ENCODE assay signal across 37 cellular contexts in the genomic region with DNA sequence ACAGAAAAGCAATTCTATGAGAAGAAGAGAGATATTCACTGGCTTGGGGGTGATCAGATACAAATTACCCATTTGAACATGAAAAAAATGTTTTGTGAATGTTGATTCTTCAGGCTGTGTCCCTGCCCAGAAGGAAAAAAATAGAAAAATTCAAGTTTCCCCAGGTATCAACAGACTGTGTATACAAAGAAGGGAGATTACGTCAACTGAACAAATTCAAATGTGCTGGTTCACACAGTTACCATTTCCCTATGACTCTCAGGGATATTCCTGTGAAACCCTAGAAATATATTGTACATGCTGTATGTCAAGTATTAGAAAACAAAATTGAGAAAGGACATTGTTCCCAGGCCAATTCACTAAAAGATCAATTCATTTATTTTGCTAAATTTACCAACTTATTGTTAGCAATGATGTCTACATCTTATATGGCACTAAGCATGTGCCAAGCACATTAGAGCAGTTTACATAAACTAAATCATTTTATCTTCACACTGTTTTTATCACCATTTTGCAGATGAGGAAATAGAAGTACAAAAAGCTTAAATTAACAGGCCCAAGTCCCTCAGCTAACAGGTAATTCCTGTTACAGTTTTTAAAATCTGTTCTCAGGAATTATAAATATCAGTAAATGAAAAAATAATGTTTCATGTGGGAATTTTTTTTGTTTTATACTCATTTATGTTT.
DNase-seq lines count a peak whose midpoint lies in the region; ATAC-seq, FAIRE-seq and TF ChIP-seq lines count a peak whose summit lies in the region.
"Had no signal": no experiment of that assay in that cellular context is flagged by ENCODE, and none has a peak within 500 bp of the region (broad histone marks: within the 10 kb centered on the region; RNA-seq: fewer than 3 reads in every experiment).

No MANE protein-coding gene starts in this region.

- in situ Hi-C loops in transverse colon (cut with MboI; ENCODE audit: low pct_ligation_motif_present in 1 of 4, low pct_unique_long_range_greater_than_20kb in 1 of 4, low sequenced_read_pairs in 3 of 4), result no loop called here

- no peak overlapping the region for H3K4me3 ChIP-seq in body of pancreas
- H3K4me3 ChIP-seq in hepatocyte, result no peak overlapping the region
- H3K4me3 ChIP-seq in pancreas, result no peak overlapping the region
- no peak overlapping the region for H3K4me3 ChIP-seq in transverse colon
- H3K4me3 ChIP-seq: A549; BLaER1; BLaER1 treated with 17β-estradiol and CSF1 and Interleukin-3, amounts not matched to agents 10 nM and 100 nM had no signal

- no peaks in the 10 kb centered on the region for H3K79me2 ChIP-seq in hepatocyte

- DNase-seq in body of pancreas, result peak in 1 of 4 donors; percentile 27
- DNase-seq in hepatocyte (ENCODE audit: low spot score), result no peak
- no peak for DNase-seq in pancreas
- DNase-seq in progenitor cell of endocrine pancreas (ENCODE audit: low spot score, unreplicated experiment), result no peak
- no peak for DNase-seq in activated CD4-positive, alpha-beta memory T cell treated with anti-CD3 and anti-CD28 coated beads, Interleukin-2, amount 10 ng/mL, durations not matched to agents 7 days and 5 days
- no peak for DNase-seq in NCI-H526 treated with DMSO at 0.1 percent for 48 hours (lab: John Stamatoyannopoulos, UW)
- no peak for DNase-seq in transverse colon
- DNase-seq: 8988T; ACHN; AML-193; BE2C; C1 segment of cervical spinal cord; Caco-2; Calu3; CD4-positive, alpha-beta memory T cell; CD4-positive, alpha-beta T cell; CD4-positive, CD25-positive, alpha-beta regulatory T cell; CD8-positive, alpha-beta memory T cell; CD8-positive, alpha-beta T cell; COR-L47; DMS 273 treated with DMSO at 0.1 percent for 48 hours; DMS153; DMS53; DMS79; DMS79 treated with DMSO at 0.1 percent for 48 hours; DND-41; EL had no signal

- WGBS in body of pancreas, 2 donors, result 27 to 50% methylated on average over 1 of the region's 1 CpG
- 67% methylated on average over 1 of the region's 1 CpG for WGBS in hepatocyte (ENCODE audit: low lambda C conversion rate, missing lambda C conversion rate)
- 36 to 41% methylated on average over 1 of the region's 1 CpG for WGBS in pancreas, 2 donors
- WGBS in transverse colon (ENCODE audit: low coverage in 1 of 2), 2 donors, result 93 to 98% methylated on average over 1 of the region's 1 CpG

- H3K4me1 ChIP-seq in body of pancreas (peaks cover 31% of the 10 kb centered on the region), hepatocyte (ENCODE audit: insufficient read depth) (no peaks in the 10 kb centered on the region), pancreas (peaks cover 0 to 4% (median 0%) of the 10 kb centered on the region in 3 donors), transverse colon (no peaks in the 10 kb centered on the region)
- H3K4me1 ChIP-seq: A549; BE2C; BLaER1; BLaER1 treated with 17β-estradiol and CSF1 and Interleukin-3, amounts not matched to agents 10 nM and 100 nM had no signal

- H3K4me3 Mint-ChIP-seq in progenitor cell of endocrine pancreas (ENCODE audit: low read depth), result no peak overlapping the region
- no peak overlapping the region for H3K4me3 Mint-ChIP-seq in activated CD4-positive, alpha-beta memory T cell treated with anti-CD3 and anti-CD28 coated beads, Interleukin-2, amount 10 ng/mL, durations not matched to agents 7 days and 5 days
- H3K4me3 Mint-ChIP-seq: B cell; CD14-positive monocyte; CD4-positive, alpha-beta memory T cell; CD4-positive, alpha-beta T cell; CD8-positive, alpha-beta memory T cell; CD8-positive, alpha-beta T cell had no signal

- no peak for FAIRE-seq in pancreas (lab: Jason Lieb, UNC)
- FAIRE-seq: A204.1, A549, D721Med had no signal

- TF ChIP-seq CTCF in body of pancreas (IDR thresholded peaks at IDR 0.05) (no peak), hepatocyte (IDR thresholded peaks at IDR 0.05; ENCODE audit: poor library complexity) (no peak), pancreas (IDR thresholded peaks at IDR 0.05) (no peak), progenitor cell of endocrine pancreas (IDR thresholded peaks at IDR 0.05; ENCODE audit: unreplicated experiment) (no peak), transverse colon (IDR thresholded peaks at IDR 0.05) (no peak)

- H3K36me3 ChIP-seq in body of pancreas (replicated peaks in 1 of 2; ENCODE audit: insufficient read depth in 1 of 2, low read depth in 2 of 2), result no peaks in the 10 kb centered on the region
- H3K36me3 ChIP-seq in hepatocyte (replicated peaks; ENCODE audit: insufficient read depth, low read depth), result no peaks in the 10 kb centered on the region
- H3K36me3 ChIP-seq in pancreas, result no peaks in the 10 kb centered on the region
- no peaks in the 10 kb centered on the region for H3K36me3 ChIP-seq in transverse colon
- H3K36me3 ChIP-seq: BE2C; BLaER1; BLaER1 treated with 17β-estradiol and CSF1 and Interleukin-3, amounts not matched to agents 10 nM and 100 nM had no signal

- no peaks in the 10 kb centered on the region for H4K20me1 ChIP-seq in hepatocyte (ENCODE audit: insufficient read depth, poor library complexity, severe bottlenecking)
- H4K20me1 ChIP-seq: BLaER1; BLaER1 treated with 17β-estradiol and CSF1 and Interleukin-3, amounts not matched to agents 10 nM and 100 nM had no signal

- no peaks in the 10 kb centered on the region for H3K9me2 ChIP-seq in hepatocyte (replicated peaks; ENCODE audit: insufficient read depth)

- H2AFZ ChIP-seq in hepatocyte, result no peak overlapping the region

- no peak for TF ChIP-seq POLR2A in body of pancreas (IDR thresholded peaks at IDR 0.05)
- TF ChIP-seq POLR2A in transverse colon (IDR thresholded peaks at IDR 0.05), result no peak

- ATAC-seq in body of pancreas, result peak; percentile 93
- ATAC-seq in pancreas, result peak; percentile 84 to 94 (median 92)
- no peak for ATAC-seq in GM19467 (IDR thresholded peaks at IDR 0.05; ENCODE audit: unreplicated experiment)
- ATAC-seq: A549; CD8-positive, alpha-beta T cell had no signal

- H3K27me3 ChIP-seq in body of pancreas, result no peaks in the 10 kb centered on the region
- no peaks in the 10 kb centered on the region for H3K27me3 ChIP-seq in hepatocyte
- H3K27me3 ChIP-seq in pancreas, result no peaks in the 10 kb centered on the region
- no peaks in the 10 kb centered on the region for H3K27me3 ChIP-seq in transverse colon
- H3K27me3 ChIP-seq: BE2C; BLaER1; BLaER1 treated with 17β-estradiol and CSF1 and Interleukin-3, amounts not matched to agents 10 nM and 100 nM had no signal

- no peaks in the 10 kb centered on the region for H3K27me3 Mint-ChIP-seq in progenitor cell of endocrine pancreas
- no peaks in the 10 kb centered on the region for H3K27me3 Mint-ChIP-seq in activated CD4-positive, alpha-beta memory T cell treated with anti-CD3 and anti-CD28 coated beads, Interleukin-2, amount 10 ng/mL, durations not matched to agents 7 days and 5 days
- H3K27me3 Mint-ChIP-seq: B cell; CD4-positive, alpha-beta memory T cell; CD4-positive, alpha-beta T cell; CD4-positive, CD25-positive, alpha-beta regulatory T cell; CD8-positive, alpha-beta memory T cell had no signal

- no peak for TF ChIP-seq EP300 in transverse colon (IDR thresholded peaks at IDR 0.05; ENCODE audit: low read depth)

- POLR2A ChIA-PET in activated CD4-positive, alpha-beta memory T cell treated with anti-CD3 and anti-CD28 coated beads, Interleukin-2, amount 10 ng/mL, durations not matched to agents 7 days and 5 days (lab: Charles Lee), result no interaction called here

- H3K9me3 Mint-ChIP-seq in progenitor cell of endocrine pancreas (ENCODE audit: low read depth), result peaks cover 8% of the 10 kb centered on the region
- peaks cover 16% of the 10 kb centered on the region for H3K9me3 Mint-ChIP-seq in activated CD4-positive, alpha-beta memory T cell treated with anti-CD3 and anti-CD28 coated beads, Interleukin-2, amount 10 ng/mL, durations not matched to agents 7 days and 5 days

- H3K4me2 ChIP-seq in hepatocyte, result no peak overlapping the region
- H3K4me2 ChIP-seq: A549; BLaER1; BLaER1 treated with 17β-estradiol and CSF1 and Interleukin-3, amounts not matched to agents 10 nM and 100 nM had no signal

- no peaks in the 10 kb centered on the region for H3K9me3 ChIP-seq in body of pancreas
- H3K9me3 ChIP-seq in hepatocyte (ENCODE audit: low read depth), result no peaks in the 10 kb centered on the region
- H3K9me3 ChIP-seq in pancreas, result no peaks in the 10 kb centered on the region
- H3K9me3 ChIP-seq in transverse colon, result no peaks in the 10 kb centered on the region
- H3K9me3 ChIP-seq: A549, BE2C, BLaER1, Caco-2 had no signal

- H3K27ac ChIP-seq in body of pancreas, result peak overlapping the region in 3 of 4 donors; percentile 67 to 84 (median 77)
- peak overlapping the region; percentile 23 for H3K27ac ChIP-seq in hepatocyte
- peak overlapping the region in 3 of 4 donors; percentile 36 to 73 (median 44) for H3K27ac ChIP-seq in pancreas
- no peak overlapping the region for H3K27ac ChIP-seq in transverse colon
- H3K27ac ChIP-seq: 22Rv1; A549; BLaER1; BLaER1 treated with 17β-estradiol and CSF1 and Interleukin-3, amounts not matched to agents 10 nM and 100 nM; C4-2B had no signal

- intact Hi-C loops in body of pancreas (cut with DNase I) (no loop called here), pancreas (cut with DNase I) (no loop called here), transverse colon (cut with DNase I; ENCODE audit: low total_unique reads) (no loop called here)

- peak overlapping the region; percentile 33 for H3K27ac Mint-ChIP-seq in progenitor cell of endocrine pancreas
- no peak overlapping the region for H3K27ac Mint-ChIP-seq in activated CD4-positive, alpha-beta memory T cell treated with anti-CD3 and anti-CD28 coated beads, Interleukin-2, amount 10 ng/mL, durations not matched to agents 7 days and 5 days
- H3K27ac Mint-ChIP-seq: B cell; CD14-positive monocyte; CD4-positive, alpha-beta memory T cell; CD4-positive, alpha-beta T cell; CD4-positive, CD25-positive, alpha-beta regulatory T cell; CD8-positive, alpha-beta memory T cell; CD8-positive, alpha-beta T cell had no signal

- H3K4me1 Mint-ChIP-seq in progenitor cell of endocrine pancreas (ENCODE audit: low read depth), result peaks cover 6% of the 10 kb centered on the region
- H3K4me1 Mint-ChIP-seq in activated CD4-positive, alpha-beta memory T cell treated with anti-CD3 and anti-CD28 coated beads, Interleukin-2, amount 10 ng/mL, durations not matched to agents 7 days and 5 days, result no peaks in the 10 kb centered on the region
- H3K4me1 Mint-ChIP-seq: B cell; CD14-positive monocyte; CD4-positive, alpha-beta memory T cell; CD4-positive, CD25-positive, alpha-beta regulatory T cell; CD8-positive, alpha-beta memory T cell had no signal

- peaks cover 5% of the 10 kb centered on the region for H3K36me3 Mint-ChIP-seq in progenitor cell of endocrine pancreas (ENCODE audit: insufficient read depth)
- H3K36me3 Mint-ChIP-seq in activated CD4-positive, alpha-beta memory T cell treated with anti-CD3 and anti-CD28 coated beads, Interleukin-2, amount 10 ng/mL, durations not matched to agents 7 days and 5 days (ENCODE audit: low read depth), result no peaks in the 10 kb centered on the region
- H3K36me3 Mint-ChIP-seq: CD14-positive monocyte; CD4-positive, alpha-beta memory T cell; CD4-positive, CD25-positive, alpha-beta regulatory T cell; CD8-positive, alpha-beta memory T cell; CD8-positive, alpha-beta T cell had no signal

- CTCF ChIA-PET in activated CD4-positive, alpha-beta memory T cell treated with anti-CD3 and anti-CD28 coated beads, Interleukin-2, amount 10 ng/mL, durations not matched to agents 7 days and 5 days (lab: Charles Lee), result no interaction called here

Comparison
In these comparisons a context has a peak if more than half of its experiments do, and no peak if none do; other contexts are left out.
1. H3K27ac ChIP-seq: peak in body of pancreas (3 of 4), hepatocyte (single experiment) and pancreas (3 of 4); none in transverse colon (0 of 4).